8 cellular contexts compared by ENCODE assay signal in the genomic region with DNA sequence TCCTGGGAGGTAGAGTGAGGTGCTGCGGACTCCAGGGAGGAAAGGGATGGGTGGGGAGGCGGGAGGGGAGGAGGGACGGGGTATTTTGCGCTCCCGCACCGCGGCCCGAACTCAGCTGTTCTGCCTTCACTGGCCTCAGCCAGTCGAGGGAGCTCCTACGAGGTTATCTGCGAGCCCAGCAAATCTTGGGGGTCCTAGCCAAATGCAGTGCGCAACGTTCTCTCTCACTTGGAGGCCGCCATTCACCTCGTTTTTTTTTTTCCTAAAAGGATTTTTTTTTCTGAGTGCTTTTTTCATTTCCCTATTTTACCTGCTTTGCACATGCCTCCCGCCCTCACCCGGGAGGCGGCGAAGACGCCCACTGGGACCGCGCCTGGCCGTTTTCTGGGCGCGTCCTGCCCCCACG. TPM values are rescaled to one million over a fixed set of nuclear protein-coding genes. Genes with fewer than 3 reads are reported as not detected.
A peak's percentile ranks its signal among the peaks of the same experiment; 100 is the strongest.
DNase-seq lines count a peak whose midpoint lies in the region; ATAC-seq lines count a peak whose summit lies in the region.

No MANE protein-coding gene starts in this region.

- H3K27me3 ChIP-seq in CD4-positive, alpha-beta memory T cell (ENCODE audit: insufficient read depth, low read length), result peaks cover 36% of the 10 kb centered on the region
- peaks cover 20% of the 10 kb centered on the region for H3K27me3 ChIP-seq in muscle layer of duodenum (ENCODE audit: low read depth, low read length)

- H3K27me3 Mint-ChIP-seq in CD4-positive, alpha-beta memory T cell, result peaks cover 19 to 35% of the 10 kb centered on the region in 2 donors

- POLR2A ChIA-PET in CD4-positive, alpha-beta memory T cell (lab: Charles Lee; ENCODE audit: partially characterized antibody), result interaction anchor here (0.8 to 2.2 kb wide), 5 partner anchors 14 to 363 kb away, joined by 3 to 10 read pairs (median 3); no protein-coding TSS in a partner anchor

- H3K36me3 ChIP-seq in CD4-positive, alpha-beta memory T cell (ENCODE audit: insufficient read depth, low read length), result no peaks in the 10 kb centered on the region
- peaks cover 0 to 5% of the 10 kb centered on the region in 2 donors for H3K36me3 ChIP-seq in muscle layer of duodenum (ENCODE audit: control insufficient read depth in 1 of 2, insufficient read depth in 2 of 2, low read length in 2 of 2)

- H3K27ac ChIP-seq in CD4-positive, alpha-beta memory T cell (ENCODE audit: low read depth, low read length), result no peak overlapping the region
- H3K27ac ChIP-seq in muscle layer of duodenum (ENCODE audit: low read length), result no peak overlapping the region

- H3K4me3 ChIP-seq in CD4-positive, alpha-beta memory T cell (ENCODE audit: low read length in 2 of 2), result peak overlapping the region in 1 of 2 donors; percentile 83
- peak overlapping the region; percentile 66 for H3K4me3 ChIP-seq in Jurkat, Clone E6-1 (ENCODE audit: low read length)
- peak overlapping the region; percentile 55 to 95 for H3K4me3 ChIP-seq in muscle layer of duodenum (ENCODE audit: low read depth in 1 of 2, low read length in 2 of 2)

- H3K9me3 ChIP-seq in CD4-positive, alpha-beta memory T cell (ENCODE audit: control insufficient read depth in 1 of 2, low read length in 2 of 2), result no peaks in the 10 kb centered on the region
- no peaks in the 10 kb centered on the region for H3K9me3 ChIP-seq in muscle layer of duodenum (ENCODE audit: control insufficient read depth in 1 of 2, low read length in 2 of 2)

- CTCF ChIA-PET in CD4-positive, alpha-beta memory T cell (lab: Charles Lee; ENCODE audit: partially characterized antibody), result interaction anchor here (1.3 kb wide), 1 partner anchor 308 kb away, joined by 4 read pairs; no protein-coding TSS in a partner anchor

- peaks cover 47% of the 10 kb centered on the region for H3K4me1 ChIP-seq in CD4-positive, alpha-beta memory T cell (ENCODE audit: insufficient read depth, low read length)
- peaks cover 4 to 35% of the 10 kb centered on the region in 2 donors for H3K4me1 ChIP-seq in muscle layer of duodenum (ENCODE audit: control insufficient read depth in 1 of 2, insufficient read depth in 2 of 2, low read length in 2 of 2)

- peaks cover 21 to 53% (median 36%) of the 10 kb centered on the region in 4 donors for H3K4me1 Mint-ChIP-seq in CD4-positive, alpha-beta memory T cell

- H3K27ac Mint-ChIP-seq in CD4-positive, alpha-beta memory T cell, result peak overlapping the region in 3 of 7 donors; percentile 12 to 90 (median 19)

- intact Hi-C loops in CD4-positive, alpha-beta memory T cell (cut with micrococcal nuclease), result loop anchor here (5.0 to 10.0 kb wide), 5 partner anchors 337 to 1642 kb away; partner anchors contain the start of genes BUB1 and CKAP2L

- DNase-seq in CD4-positive, alpha-beta memory T cell, result peak in 1 of 5 donors; percentile 17
- no peak for DNase-seq in Jurkat, Clone E6-1 (ENCODE audit: low read depth, low spot score)
- peak; percentile 1 for DNase-seq in central memory CD4-positive, alpha-beta T cell
- DNase-seq in NCI-H748 (lab: John Stamatoyannopoulos, UW; ENCODE audit: unreplicated experiment) (no peak), NCI-H1417 (lab: John Stamatoyannopoulos, UW) (no peak), NCI-H2029 (lab: John Stamatoyannopoulos, UW) (no peak)

- H3K4me3 Mint-ChIP-seq in CD4-positive, alpha-beta memory T cell, result peak overlapping the region; percentile 86 to 97 (median 91)

- H3K9me3 Mint-ChIP-seq in CD4-positive, alpha-beta memory T cell, result peaks cover 0 to 1% (median 0%) of the 10 kb centered on the region in 8 donors

- ATAC-seq in GM19467 (IDR thresholded peaks at IDR 0.05; ENCODE audit: unreplicated experiment), result no peak

- peaks cover 6 to 23% of the 10 kb centered on the region in 2 donors for H3K36me3 Mint-ChIP-seq in CD4-positive, alpha-beta memory T cell

RNA-seq across cellular contexts. Expression of gene BCL2L11, which starts 0.9 kb away (rescaled TPM):
- total RNA-seq in CD4-positive, alpha-beta memory T cell, result 10 to 100 TPM; 33.4 to 34.1 TPM
- polyA plus RNA-seq in CD4-positive, alpha-beta memory T cell, result 10 to 100 TPM in 1 of 2 donors, 1 to 10 TPM in 1; 4.7 to 15.8 TPM
- polyA plus RNA-seq in Jurkat, Clone E6-1 (2012; ENCODE audit: insufficient read depth, insufficient read length), result 9.5 TPM
